19 cellular contexts compared by ENCODE assay signal in the genomic region with DNA sequence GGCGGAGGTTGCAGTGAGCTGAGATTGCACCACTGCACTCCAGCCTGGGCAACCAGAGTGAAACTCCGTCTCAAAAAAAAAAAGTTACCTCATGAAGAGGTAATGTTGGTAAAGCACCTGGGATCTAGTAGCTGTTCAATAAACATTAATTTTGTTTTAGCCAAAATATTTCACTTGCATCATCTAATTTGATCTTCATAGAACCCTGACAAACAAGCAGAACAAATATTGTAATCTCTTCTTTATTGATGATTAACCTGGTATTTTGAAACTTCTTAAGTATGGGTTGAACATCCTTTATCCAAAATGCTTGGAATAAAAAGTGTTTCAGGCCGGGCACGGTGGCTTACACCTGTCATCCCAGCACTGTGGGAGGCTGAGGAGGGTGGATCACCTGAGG.
DNase-seq lines count a peak whose midpoint lies in the region; ATAC-seq and TF ChIP-seq lines count a peak whose summit lies in the region.
"Had no signal": no experiment of that assay in that cellular context is flagged by ENCODE, and none has a peak within 500 bp of the region (broad histone marks: within the 10 kb centered on the region; RNA-seq: fewer than 3 reads in every experiment).

No MANE protein-coding gene starts in this region.

- no peak for ATAC-seq in activated T-cell treated with anti-CD3 and anti-CD28 coated beads, Interleukin-2, amount 50 U/mL, for 4 hours
- no peak for ATAC-seq in CD4-positive, CD25-positive, alpha-beta regulatory T cell (ENCODE audit: low read depth in 2 of 2)
- ATAC-seq in activated B cell treated with CpG ODN at 0.5 μM for 24 hours (ENCODE audit: low read depth) (no peak), HG02678 (IDR thresholded peaks at IDR 0.05; ENCODE audit: unreplicated experiment) (no peak)
- ATAC-seq: GM23338, PC-3 had no signal

- peaks cover 34% of the 10 kb centered on the region for H3K4me1 ChIP-seq in CD4-positive, CD25-positive, alpha-beta regulatory T cell (ENCODE audit: control insufficient read depth, insufficient read depth, low read length, poor library complexity, severe bottlenecking)
- peaks cover 3 to 21% (median 8%) of the 10 kb centered on the region in 4 donors for H3K4me1 ChIP-seq in liver (ENCODE audit: control insufficient read depth in 4 of 4, insufficient read depth in 4 of 4, low read length in 3 of 4)
- peaks cover 0 to 5% (median under 1%) of the 10 kb centered on the region in 3 donors for H3K4me1 ChIP-seq in esophagus squamous epithelium

- TF ChIP-seq RAD21 in liver (IDR thresholded peaks at IDR 0.05), result peak; percentile 40 to 47

- CTCF ChIA-PET in activated B cell treated with CpG ODN at 0.5 μM for 24 hours (lab: Charles Lee), result interaction anchor here (1.4 kb wide), 1 partner anchor 10 kb away, joined by 4 read pairs; no protein-coding TSS in a partner anchor

- intact Hi-C loops in activated B cell treated with CpG ODN at 0.5 μM for 24 hours (cut with micrococcal nuclease), result loop anchor here (5.0 kb wide), 1 partner anchor 37 kb away; no protein-coding TSS in a partner anchor
- intact Hi-C loops in esophagus squamous epithelium (cut with DNase I), result no loop called here

- POLR2A ChIA-PET in activated B cell treated with CpG ODN at 0.5 μM for 24 hours (lab: Charles Lee), result interaction anchor here (0.7 to 4.7 kb wide), 5 partner anchors 9 to 21 kb away, joined by 5 to 43 read pairs (median 8); no protein-coding TSS in a partner anchor

- peaks cover 60% of the 10 kb centered on the region for H3K36me3 Mint-ChIP-seq in activated T-cell treated with anti-CD3 and anti-CD28 coated beads, Interleukin-2, amount 50 U/mL, for 4 hours (ENCODE audit: insufficient read depth)
- H3K36me3 Mint-ChIP-seq in CD4-positive, CD25-positive, alpha-beta regulatory T cell, result peaks cover 55% of the 10 kb centered on the region
- H3K36me3 Mint-ChIP-seq in activated B cell treated with CpG ODN at 0.5 μM for 24 hours (ENCODE audit: low read depth), result peaks cover 75% of the 10 kb centered on the region

- H3K36me3 ChIP-seq in CD4-positive, CD25-positive, alpha-beta regulatory T cell (ENCODE audit: control insufficient read depth, insufficient read depth, low read length), result peaks cover 74% of the 10 kb centered on the region
- H3K36me3 ChIP-seq in liver (ENCODE audit: control insufficient read depth in 4 of 4, insufficient read depth in 3 of 4, low read depth in 1 of 4, low read length in 3 of 4) (no peaks in the 10 kb centered on the region), esophagus squamous epithelium (no peaks in the 10 kb centered on the region)

- no peak overlapping the region for H3K9ac ChIP-seq in liver (ENCODE audit: low read depth in 1 of 2, low read length in 2 of 2)

- H3K27me3 Mint-ChIP-seq in activated T-cell treated with anti-CD3 and anti-CD28 coated beads, Interleukin-2, amount 50 U/mL, for 4 hours (ENCODE audit: low read depth), result no peaks in the 10 kb centered on the region
- H3K27me3 Mint-ChIP-seq in CD4-positive, CD25-positive, alpha-beta regulatory T cell, result no peaks in the 10 kb centered on the region
- H3K27me3 Mint-ChIP-seq in activated B cell treated with CpG ODN at 0.5 μM for 24 hours, result no peaks in the 10 kb centered on the region
- H3K27me3 Mint-ChIP-seq: B cell had no signal

- H3K4me3 ChIP-seq in CD4-positive, CD25-positive, alpha-beta regulatory T cell (ENCODE audit: low read depth, low read length), result no peak overlapping the region
- H3K4me3 ChIP-seq in liver (ENCODE audit: low read depth in 1 of 3, low read length in 3 of 3) (no peak overlapping the region), esophagus squamous epithelium (no peak overlapping the region)
- H3K4me3 ChIP-seq: GM23338 had no signal

- H3K9me3 Mint-ChIP-seq in activated T-cell treated with anti-CD3 and anti-CD28 coated beads, Interleukin-2, amount 50 U/mL, for 4 hours, result peaks cover 3% of the 10 kb centered on the region
- peaks cover 0 to under 1% (median 0%) of the 10 kb centered on the region in 7 donors for H3K9me3 Mint-ChIP-seq in CD4-positive, CD25-positive, alpha-beta regulatory T cell
- no peaks in the 10 kb centered on the region for H3K9me3 Mint-ChIP-seq in activated B cell treated with CpG ODN at 0.5 μM for 24 hours
- H3K9me3 Mint-ChIP-seq: GM23338 had no signal

- 38% methylated on average over 4 of the region's 4 CpGs for WGBS in liver
- WGBS in esophagus squamous epithelium, 2 donors, result 87 to 92% methylated on average over 4 of the region's 4 CpGs

- no peak for DNase-seq in activated T-cell treated with anti-CD3 and anti-CD28 coated beads, Interleukin-2, amount 50 U/mL, for 4 hours
- DNase-seq in activated T-cell treated with anti-CD3 and anti-CD28 coated beads, Interleukin-2, amount 50 U/mL, for 1 hour, result no peak
- no peak for DNase-seq in CD4-positive, CD25-positive, alpha-beta regulatory T cell
- DNase-seq in activated B cell treated with CpG ODN at 0.5 μM for 24 hours (no peak), esophagus squamous epithelium (lab: John Stamatoyannopoulos, UW) (no peak), NCI-H345 treated with DMSO at 0.1 percent for 48 hours (lab: John Stamatoyannopoulos, UW; ENCODE audit: unreplicated experiment) (no peak)
- DNase-seq: DMS 273 treated with DMSO at 0.1 percent for 48 hours, KG1, NCI-H1092 treated with DMSO at 0.1 percent for 48 hours, NCI-H1694, NCI-H2107, NCI-H446, NCI-H748 treated with DMSO at 0.1 percent for 48 hours had no signal

- peaks cover 74% of the 10 kb centered on the region for H3K4me1 Mint-ChIP-seq in activated T-cell treated with anti-CD3 and anti-CD28 coated beads, Interleukin-2, amount 50 U/mL, for 4 hours (ENCODE audit: low read depth)
- H3K4me1 Mint-ChIP-seq in CD4-positive, CD25-positive, alpha-beta regulatory T cell, result peaks cover 28 to 84% (median 60%) of the 10 kb centered on the region in 4 donors
- peaks cover 61% of the 10 kb centered on the region for H3K4me1 Mint-ChIP-seq in activated B cell treated with CpG ODN at 0.5 μM for 24 hours

- H3K4me3 Mint-ChIP-seq in activated T-cell treated with anti-CD3 and anti-CD28 coated beads, Interleukin-2, amount 50 U/mL, for 4 hours, result peak overlapping the region; percentile 31
- H3K4me3 Mint-ChIP-seq in CD4-positive, CD25-positive, alpha-beta regulatory T cell, result peak overlapping the region in 1 of 4 donors; percentile 78
- H3K4me3 Mint-ChIP-seq in activated B cell treated with CpG ODN at 0.5 μM for 24 hours, result no peak overlapping the region
- H3K4me3 Mint-ChIP-seq: B cell, GM23338 had no signal

- no peaks in the 10 kb centered on the region for H3K27me3 ChIP-seq in CD4-positive, CD25-positive, alpha-beta regulatory T cell (ENCODE audit: control insufficient read depth, insufficient read depth, low read length)
- H3K27me3 ChIP-seq in liver (ENCODE audit: control insufficient read depth in 4 of 4, insufficient read depth in 4 of 4, low read length in 3 of 4), result no peaks in the 10 kb centered on the region
- H3K27me3 ChIP-seq in esophagus squamous epithelium, result no peaks in the 10 kb centered on the region

- TF ChIP-seq POLR2A in esophagus squamous epithelium (IDR thresholded peaks at IDR 0.05), result no peak

- TF ChIP-seq CTCF in activated B cell treated with CpG ODN at 0.5 μM for 24 hours (IDR thresholded peaks at IDR 0.05) (no peak), liver (IDR thresholded peaks at IDR 0.05; ENCODE audit: low read depth, low read length, missing input control) (no peak), esophagus squamous epithelium (IDR thresholded peaks at IDR 0.05) (no peak)

- H3K9me3 ChIP-seq in CD4-positive, CD25-positive, alpha-beta regulatory T cell (ENCODE audit: control insufficient read depth in 2 of 2, low read length in 2 of 2), result no peaks in the 10 kb centered on the region
- H3K9me3 ChIP-seq in liver (ENCODE audit: control insufficient read depth in 4 of 4, low read length in 3 of 4) (no peaks in the 10 kb centered on the region), esophagus squamous epithelium (no peaks in the 10 kb centered on the region)

- no peak overlapping the region for H3K27ac ChIP-seq in CD4-positive, CD25-positive, alpha-beta regulatory T cell (ENCODE audit: insufficient read depth, low read length, poor library complexity, severe bottlenecking)
- H3K27ac ChIP-seq in liver (ENCODE audit: low read depth in 1 of 2, low read length in 2 of 2) (peak overlapping the region in 1 of 2 donors; percentile 42), esophagus squamous epithelium (no peak overlapping the region)
- H3K27ac ChIP-seq: HL-60 had no signal

- peak overlapping the region in 2 of 3 donors; percentile 11 to 86 for H3K27ac Mint-ChIP-seq in CD4-positive, CD25-positive, alpha-beta regulatory T cell
- peak overlapping the region; percentile 46 for H3K27ac Mint-ChIP-seq in activated B cell treated with CpG ODN at 0.5 μM for 24 hours
- H3K27ac Mint-ChIP-seq: GM23338 had no signal

TF ChIP-seq in liver, 16 proteins besides CTCF, POLR2A, EP300 and RAD21 (continues in another document):
- TF ChIP-seq, protein P1, sequence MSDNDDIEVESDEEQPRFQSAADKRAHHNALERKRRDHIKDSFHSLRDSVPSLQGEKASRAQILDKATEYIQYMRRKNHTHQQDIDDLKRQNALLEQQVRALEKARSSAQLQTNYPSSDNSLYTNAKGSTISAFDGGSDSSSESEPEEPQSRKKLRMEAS (IDR thresholded peaks at IDR 0.05), result peak; percentile 56
- TF ChIP-seq NR2F2 (IDR thresholded peaks at IDR 0.05) (no peak), ATF3 (IDR thresholded peaks at IDR 0.05) (peak; percentile 89), FOXA1 (IDR thresholded peaks at IDR 0.05) (no peak), SP1 (IDR thresholded peaks at IDR 0.05) (peak; percentile 64), EGR1 (IDR thresholded peaks at IDR 0.05; ENCODE audit: low read depth in 2 of 2) (no peak), GABPA (IDR thresholded peaks at IDR 0.05 in 1 of 2, conservative IDR thresholded peaks at IDR 0.05 in 1 of 2) (no peak), YY1 (IDR thresholded peaks at IDR 0.05) (peak; percentile 49)
- TF ChIP-seq, protein P2, sequence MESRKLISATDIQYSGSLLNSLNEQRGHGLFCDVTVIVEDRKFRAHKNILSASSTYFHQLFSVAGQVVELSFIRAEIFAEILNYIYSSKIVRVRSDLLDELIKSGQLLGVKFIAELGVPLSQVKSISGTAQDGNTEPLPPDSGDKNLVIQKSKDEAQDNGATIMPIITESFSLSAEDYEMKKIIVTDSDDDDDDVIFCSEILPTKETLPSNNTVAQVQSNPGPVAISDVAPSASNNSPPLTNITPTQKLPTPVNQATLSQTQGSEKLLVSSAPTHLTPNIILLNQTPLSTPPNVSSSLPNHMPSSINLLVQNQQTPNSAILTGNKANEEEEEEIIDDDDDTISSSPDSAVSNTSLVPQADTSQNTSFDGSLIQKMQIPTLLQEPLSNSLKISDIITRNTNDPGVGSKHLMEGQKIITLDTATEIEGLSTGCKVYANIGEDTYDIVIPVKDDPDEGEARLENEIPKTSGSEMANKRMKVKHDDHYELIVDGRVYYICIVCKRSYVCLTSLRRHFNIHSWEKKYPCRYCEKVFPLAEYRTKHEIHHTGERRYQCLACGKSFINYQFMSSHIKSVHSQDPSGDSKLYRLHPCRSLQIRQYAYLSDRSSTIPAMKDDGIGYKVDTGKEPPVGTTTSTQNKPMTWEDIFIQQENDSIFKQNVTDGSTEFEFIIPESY (IDR thresholded peaks at IDR 0.05), result peak; percentile 49
